ENCODE assay signal across 17 cellular contexts in genomic region chr20:53776858-53777257, GRCh38.
DNase-seq lines count a peak whose midpoint lies in the region; ATAC-seq, FAIRE-seq and TF ChIP-seq lines count a peak whose summit lies in the region.
"Had no signal": no experiment of that assay in that cellular context is flagged by ENCODE, and none has a peak within 500 bp of the region (broad histone marks: within the 10 kb centered on the region; RNA-seq: fewer than 3 reads in every experiment).

No MANE protein-coding gene starts in this region.

- CTCF ChIA-PET in PC-3 (lab: Charles Lee) = interaction anchor here (0.5 kb wide), 1 partner anchor 513 kb away, joined by 3 read pairs; no protein-coding TSS in a partner anchor
- CTCF ChIA-PET in GM12878 (lab: Yijun Ruan, JAX) = no interaction called here

- no peaks in the 10 kb centered on the region for H3K27me3 ChIP-seq in PC-3 (ENCODE audit: low read length)
- no peaks in the 10 kb centered on the region for H3K27me3 ChIP-seq in GM12878 (replicated peaks in 1 of 2; ENCODE audit: control insufficient read depth in 2 of 2, insufficient read depth in 2 of 2, low read length in 1 of 2)
- H3K27me3 ChIP-seq in breast epithelium = no peaks in the 10 kb centered on the region

- H3K4me2 ChIP-seq in PC-3 (ENCODE audit: low read length) (no peak overlapping the region), GM12878 (ENCODE audit: control insufficient read depth, insufficient read depth) (no peak overlapping the region)

- peak overlapping the region; percentile 92; the same call in 1 of the 2 replicates for H3K27ac ChIP-seq in PC-3 (ENCODE audit: low read length)
- H3K27ac ChIP-seq in GM12878 (ENCODE audit: control insufficient read depth, insufficient read depth) = no peak overlapping the region
- H3K27ac ChIP-seq in breast epithelium = no peak overlapping the region
- H3K27ac ChIP-seq: GM23248 had no signal

- no peaks in the 10 kb centered on the region for H3K9me2 ChIP-seq in PC-3 (replicated peaks; ENCODE audit: low read length)

- intact Hi-C loops in PC-3 (cut with micrococcal nuclease) (no loop called here), GM12878 (cut with micrococcal nuclease; ENCODE audit: unreplicated experiment) (no loop called here), breast epithelium (cut with DNase I; ENCODE audit: low total_unique reads) (no loop called here)

- H2AFZ ChIP-seq in PC-3 (ENCODE audit: low read length) (no peak overlapping the region), GM12878 (ENCODE audit: control insufficient read depth, low read depth, low read length) (no peak overlapping the region)
- H2AFZ ChIP-seq: GM23248 had no signal

- BruUV-seq in PC-3 (replicated peaks; lab: Mats Ljungman, UMichigan) (no TSS peak), GM12878 (replicated peaks; lab: Mats Ljungman, UMichigan) (no TSS peak)

- TF ChIP-seq RAD21 in GM12878 (IDR thresholded peaks at IDR 0.05; ENCODE audit: insufficient read depth, low read depth, low read length) = no peak

- WGBS in GM12878 (ENCODE audit: insufficient coverage, insufficient replicate concordance, low lambda C conversion rate, missing lambda C conversion rate) = 89% methylated on average over 5 of the region's 5 CpGs

- DNase-seq in HTR-8/SVneo (ENCODE audit: insufficient read length, low spot score) (no peak), PC-3 (no peak), GM12878 (ENCODE audit: low read depth, low spot score) (no peak), breast epithelium (ENCODE audit: low spot score in 2 of 2) (no peak), GM19239 (ENCODE audit: insufficient read length, low spot score) (no peak), ecto neural progenitor cell (ENCODE audit: low spot score) (no peak)
- DNase-seq: C1 segment of cervical spinal cord; Calu3; CD4-positive, alpha-beta memory T cell; COR-L47; DMS53; DMS79 treated with DMSO at 0.1 percent for 48 hours; GF-D8; GM23248; H9 had no signal

- in situ Hi-C loops in GM12878 (cut with MboI) = loop anchor here (10.0 kb wide), 1 partner anchor 362 kb away; no protein-coding TSS in a partner anchor

- TF ChIP-seq POLR2A in GM12878 (IDR thresholded peaks at IDR 0.05; ENCODE audit: low read depth, low read length) (no peak), breast epithelium (IDR thresholded peaks at IDR 0.05) (no peak)

- TF ChIP-seq CTCF in PC-3 (conservative IDR thresholded peaks at IDR 0.05; ENCODE audit: low read depth, low read length) (no peak), GM12878 (IDR thresholded peaks at IDR 0.05 in 2 of 3, conservative IDR thresholded peaks at IDR 0.05 in 1 of 3; ENCODE audit: control insufficient read depth in 2 of 3, extremely low read depth in 1 of 3, insufficient read depth in 1 of 3, low read depth in 3 of 3, low read length in 3 of 3) (no peak), breast epithelium (IDR thresholded peaks at IDR 0.05) (no peak)

- POLR2A ChIA-PET in PC-3 (lab: Charles Lee; ENCODE audit: unreplicated experiment) (interaction anchor here (0.6 kb wide), 1 partner anchor 95 kb away, joined by 3 read pairs; no protein-coding TSS in a partner anchor), GM12878 (lab: Charles Lee) (no interaction called here)

- RAD21 ChIA-PET in GM12878 (lab: Charles Lee; ENCODE audit: unreplicated experiment) = no interaction called here

- H3K9ac ChIP-seq in PC-3 (ENCODE audit: low read length) (no peak overlapping the region; the same call in 1 of the 2 replicates), GM12878 (ENCODE audit: control insufficient read depth, insufficient read depth, low read length) (no peak overlapping the region)
- H3K9ac ChIP-seq: GM23248 had no signal

- peak; percentile 48 for FAIRE-seq in HTR-8/SVneo (lab: Jason Lieb, UNC)
- no peak for FAIRE-seq in GM12878 (lab: Jason Lieb, UNC)
- FAIRE-seq in GM19239 (lab: Jason Lieb, UNC) = no peak
- FAIRE-seq: GM12892 had no signal

- peaks cover 44% of the 10 kb centered on the region for H3K4me1 ChIP-seq in PC-3 (ENCODE audit: insufficient read depth, low read length)
- H3K4me1 ChIP-seq in GM12878 (ENCODE audit: control insufficient read depth, insufficient read depth, low read length) = no peaks in the 10 kb centered on the region
- H3K4me1 ChIP-seq in breast epithelium = peaks cover 0 to 5% of the 10 kb centered on the region in 2 donors

- SMC1A ChIA-PET in GM12878 (lab: Charles Lee; ENCODE audit: uncharacterized antibody, unreplicated experiment) = interaction anchor here (1.3 to 2.0 kb wide), 4 partner anchors 8 to 198 kb away, joined by 3 to 8 read pairs (median 4); no protein-coding TSS in a partner anchor

- H3K79me2 ChIP-seq in PC-3 (ENCODE audit: low read length) (peaks cover 7% of the 10 kb centered on the region), GM12878 (ENCODE audit: control insufficient read depth, insufficient read depth, low read length) (no peaks in the 10 kb centered on the region)

- H3K4me3 ChIP-seq in PC-3 (ENCODE audit: low read length) = no peak overlapping the region
- no peak overlapping the region for H3K4me3 ChIP-seq in GM12878
- H3K4me3 ChIP-seq in breast epithelium = no peak overlapping the region
- H3K4me3 ChIP-seq: GM23248 had no signal

- H3F3A ChIP-seq in PC-3 (ENCODE audit: low read length, unreplicated experiment) = peaks cover 13% of the 10 kb centered on the region

- H3K36me3 ChIP-seq in PC-3 (ENCODE audit: low read depth, low read length) (no peaks in the 10 kb centered on the region), GM12878 (ENCODE audit: control insufficient read depth in 2 of 2, insufficient read depth in 2 of 2, low read length in 1 of 2) (no peaks in the 10 kb centered on the region), breast epithelium (no peaks in the 10 kb centered on the region)

- H4K20me1 ChIP-seq in PC-3 (ENCODE audit: low read length) = no peaks in the 10 kb centered on the region
- H4K20me1 ChIP-seq in GM12878 (ENCODE audit: control insufficient read depth, insufficient read depth) = no peaks in the 10 kb centered on the region

- H3K9me3 ChIP-seq in PC-3 (ENCODE audit: low read length) (no peaks in the 10 kb centered on the region), GM12878 (replicated peaks; ENCODE audit: control insufficient read depth, insufficient read depth, low read length) (no peaks in the 10 kb centered on the region), breast epithelium (no peaks in the 10 kb centered on the region)

- no peak for ATAC-seq in PC-3
- ATAC-seq in GM12878 = no peak
- ATAC-seq: HCT116 had no signal

- no peak for TF ChIP-seq EP300 in GM12878 (IDR thresholded peaks at IDR 0.05; ENCODE audit: borderline replicate concordance in 1 of 2, control insufficient read depth in 1 of 2, low read depth in 2 of 2, low read length in 2 of 2)

TF ChIP-seq in GM12878, 131 proteins besides CTCF, POLR2A, EP300 and RAD21:
- TF ChIP-seq NFXL1 (IDR thresholded peaks at IDR 0.05; ENCODE audit: borderline replicate concordance) (peak; percentile 62; the same call in 1 of the 2 replicates), ATF7 (IDR thresholded peaks at IDR 0.05; ENCODE audit: low read depth) (no peak)
